25 cellular contexts compared by ENCODE assay signal in the genomic region with DNA sequence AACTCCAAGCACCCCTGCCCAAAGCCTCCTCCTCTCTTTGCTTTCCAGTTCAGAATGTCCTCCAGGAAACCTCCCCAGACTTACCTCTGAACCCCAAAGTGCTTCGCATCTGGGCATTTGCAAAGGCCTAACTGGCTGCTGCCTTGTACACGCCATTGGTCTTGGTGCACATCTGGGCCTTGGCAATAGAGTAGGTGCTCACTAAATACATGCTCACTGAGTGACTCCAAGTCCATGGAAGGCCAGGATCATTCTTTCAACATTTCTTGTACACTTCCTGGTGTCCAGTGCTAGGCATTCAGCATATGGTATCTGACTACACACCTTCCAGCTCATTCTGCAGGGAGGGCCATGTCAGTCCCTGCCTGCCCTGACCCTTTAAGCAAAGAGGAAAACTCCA.
"Had no signal": no experiment of that assay in that cellular context is flagged by ENCODE, and none has a peak within 500 bp of the region (broad histone marks: within the 10 kb centered on the region; RNA-seq: fewer than 3 reads in every experiment).

No MANE protein-coding gene starts in this region.

- H3K27ac Mint-ChIP-seq: mesothelial cell of epicardium; natural killer cell; progenitor cell of endocrine pancreas; stimulated activated naive CD8-positive, alpha-beta T cell treated with anti-CD3 and anti-CD28 coated beads, Interleukin-15, Interleukin-2, amounts not matched to agents 100 ng/mL and 50 ng/mL, for 24 hours had no signal

- H3K4me2 ChIP-seq: hepatocyte had no signal

- H3K36me3 Mint-ChIP-seq: mesothelial cell of epicardium; naive B cell; natural killer cell; stimulated activated naive B cell treated with anti-CD40 and anti-IgM and Interleukin-4, amounts not matched to agents 10 μg/mL and 1 μg/mL and 100 μg/mL, for 72 hours had no signal

- H3K79me2 ChIP-seq: hepatocyte had no signal

- H3K27ac ChIP-seq: hepatocyte, ovary, skin epidermis, suprapubic skin, upper lobe of right lung had no signal

- H3K36me3 ChIP-seq: left ventricle myocardium inferior, ovary, right atrium auricular region, suprapubic skin, thoracic aorta, upper lobe of right lung had no signal

- H3K4me1 Mint-ChIP-seq: natural killer cell had no signal

- ATAC-seq: natural killer cell; sciatic nerve; stimulated activated naive B cell treated with anti-CD40 and anti-IgM and Interleukin-4, amounts not matched to agents 10 μg/mL and 1 μg/mL and 100 μg/mL, for 72 hours; upper lobe of right lung had no signal

- DNase-seq: islet precursor cell; left ventricle myocardium inferior; mesendoderm; naive B cell; natural killer cell; ovary; stimulated activated CD4-positive, alpha-beta T cell treated with anti-CD3 and anti-CD28 coated beads, Interleukin-12 subunit alpha, Interleukin-12 subunit beta, amount 100 ng/mL, for 4 hours; stimulated activated CD4-positive, alpha-beta T cell treated with anti-CD3 and anti-CD28 coated beads, Interleukin-15, amount 100 ng/mL, for 24 hours; stimulated activated CD4-positive, alpha-beta T cell treated with anti-CD3 and anti-CD28 coated beads, Interleukin-2, amount 100 ng/mL, for 24 hours; stimulated activated CD4-positive, alpha-beta T cell treated with anti-CD3 and anti-CD28 coated beads, Interleukin-4, amount 100 ng/mL, for 1 hour; stimulated activated naive B cell treated with anti-CD40 and anti-IgM and Interleukin-4, amounts not matched to agents 10 μg/mL and 1 μg/mL and 100 μg/mL, for 72 hours; tibial artery; trophoblast cell; upper lobe of right lung had no signal

- H3K9me3 ChIP-seq: left ventricle myocardium inferior, ovary, right atrium auricular region, suprapubic skin, thoracic aorta, tibial artery, upper lobe of right lung had no signal

- H3K4me3 Mint-ChIP-seq: mesothelial cell of epicardium; natural killer cell; stimulated activated naive B cell treated with anti-CD40 and anti-IgM and Interleukin-4, amounts not matched to agents 10 μg/mL and 1 μg/mL and 100 μg/mL, for 72 hours; stimulated activated naive CD8-positive, alpha-beta T cell treated with anti-CD3 and anti-CD28 coated beads, Interleukin-15, Interleukin-2, amounts not matched to agents 100 ng/mL and 50 ng/mL, for 24 hours had no signal

- H3K4me3 ChIP-seq: hepatocyte, left ventricle myocardium inferior, lung, ovary, right atrium auricular region, skin epidermis, suprapubic skin, thoracic aorta, tibial artery, upper lobe of right lung had no signal

- H3K27me3 Mint-ChIP-seq: naive B cell; progenitor cell of endocrine pancreas; stimulated activated naive B cell treated with anti-CD40 and anti-IgM and Interleukin-4, amounts not matched to agents 10 μg/mL and 1 μg/mL and 100 μg/mL, for 72 hours; stimulated activated naive CD8-positive, alpha-beta T cell treated with anti-CD3 and anti-CD28 coated beads, Interleukin-15, Interleukin-2, amounts not matched to agents 100 ng/mL and 50 ng/mL, for 24 hours had no signal

- H3K9me3 Mint-ChIP-seq: mesothelial cell of epicardium; naive B cell; natural killer cell; stimulated activated naive B cell treated with anti-CD40 and anti-IgM and Interleukin-4, amounts not matched to agents 10 μg/mL and 1 μg/mL and 100 μg/mL, for 72 hours; stimulated activated naive CD8-positive, alpha-beta T cell treated with anti-CD3 and anti-CD28 coated beads, Interleukin-15, Interleukin-2, amounts not matched to agents 100 ng/mL and 50 ng/mL, for 24 hours had no signal

- H2AFZ ChIP-seq: hepatocyte had no signal

- H3K27me3 ChIP-seq: hepatocyte, ovary, right atrium auricular region, suprapubic skin, tibial artery, upper lobe of right lung had no signal

- FAIRE-seq: urothelium cell line had no signal
